In the genomic region with DNA sequence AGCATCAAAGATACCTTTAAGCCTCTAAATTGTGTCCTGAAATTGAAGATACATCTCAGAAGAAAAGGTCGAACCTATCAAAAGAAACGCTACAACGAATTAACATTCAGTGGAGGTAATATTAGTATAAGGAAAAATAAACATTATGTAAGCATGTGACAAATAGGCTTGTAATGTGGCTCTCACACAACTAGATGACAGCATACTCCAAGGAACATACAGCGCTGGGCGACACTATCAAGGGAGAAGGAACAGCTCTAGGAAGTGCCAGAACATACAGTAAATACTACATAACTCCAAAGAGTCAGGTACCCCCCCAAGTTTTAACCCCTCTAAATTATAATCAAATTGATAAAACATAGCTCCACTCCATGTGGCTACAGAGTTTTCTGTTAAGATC, we compare ENCODE assay signal across 8 cellular contexts.
DNase-seq lines count a peak whose midpoint lies in the region; ATAC-seq and TF ChIP-seq lines count a peak whose summit lies in the region.

No MANE protein-coding gene starts in this region.

- no peak overlapping the region for H3K27ac ChIP-seq in Karpas-422 (ENCODE audit: low read length)

- DNase-seq in COLO668 (lab: John Stamatoyannopoulos, UW; ENCODE audit: unreplicated experiment) (peak; percentile 23), Karpas-422 (peak; percentile 48), NT2/D1 (ENCODE audit: low read depth, low spot score) (peak; percentile 28), retinal pigment epithelial cell (ENCODE audit: low read depth) (no peak), T-helper 1 cell (no peak), ureter (ENCODE audit: low spot score) (no peak)
- DNase-seq in stimulated activated CD4-positive, alpha-beta T cell treated with anti-CD3 and anti-CD28 coated beads, Interleukin-12 subunit alpha, Interleukin-12 subunit beta, amount 100 ng/mL, for 4 hours, result no peak

- peak; percentile 90 for ATAC-seq in esophagus mucosa

- H3K9me3 ChIP-seq in Karpas-422 (ENCODE audit: low read length) (no peaks in the 10 kb centered on the region), NT2/D1 (ENCODE audit: insufficient read depth, low read length) (no peaks in the 10 kb centered on the region)

- H3K4me2 ChIP-seq in Karpas-422 (ENCODE audit: low read depth, low read length, poor library complexity, severe bottlenecking), result no peak overlapping the region

- H3K4me1 ChIP-seq in Karpas-422 (ENCODE audit: low read length) (peaks cover 24% of the 10 kb centered on the region), NT2/D1 (ENCODE audit: insufficient read depth, insufficient read length) (no peaks in the 10 kb centered on the region)

- H3K27me3 ChIP-seq in Karpas-422 (ENCODE audit: low read length) (no peaks in the 10 kb centered on the region), NT2/D1 (ENCODE audit: insufficient read depth, insufficient read length) (no peaks in the 10 kb centered on the region)

- no peaks in the 10 kb centered on the region for H4K20me1 ChIP-seq in Karpas-422 (ENCODE audit: insufficient read depth, low read depth, low read length)

- H3K79me2 ChIP-seq in Karpas-422 (ENCODE audit: low read length), result no peaks in the 10 kb centered on the region

- no peaks in the 10 kb centered on the region for H3K9me2 ChIP-seq in Karpas-422 (replicated peaks; ENCODE audit: insufficient read depth, low read length)

- no peak overlapping the region for H2AFZ ChIP-seq in Karpas-422 (ENCODE audit: low read length)

- H3K4me3 ChIP-seq in Karpas-422 (ENCODE audit: low read length) (no peak overlapping the region), NT2/D1 (ENCODE audit: insufficient read length, low read depth) (no peak overlapping the region), retinal pigment epithelial cell (ENCODE audit: low read length) (no peak overlapping the region)

- H3K36me3 ChIP-seq in Karpas-422 (ENCODE audit: insufficient read depth, low read length) (no peaks in the 10 kb centered on the region), NT2/D1 (ENCODE audit: insufficient read depth, insufficient read length, low read length) (no peaks in the 10 kb centered on the region)

- peak; percentile 46 for TF ChIP-seq CTCF in retinal pigment epithelial cell (conservative IDR thresholded peaks at IDR 0.05; ENCODE audit: low read depth, low read length)

- H3K9ac ChIP-seq in Karpas-422 (ENCODE audit: low read length) (no peak overlapping the region), NT2/D1 (ENCODE audit: insufficient read length, low read depth) (no peak overlapping the region)

Comparison
In these comparisons a context has a peak if more than half of its experiments do, and no peak if none do; other contexts are left out.
1. DNase-seq: peak in COLO668 (single experiment), Karpas-422 (single experiment) and NT2/D1 (single experiment); none in retinal pigment epithelial cell (single experiment), stimulated activated CD4-positive, alpha-beta T cell treated with anti-CD3 and anti-CD28 coated beads, Interleukin-12 subunit alpha, Interleukin-12 subunit beta, amount 100 ng/mL, for 4 hours (single experiment), T-helper 1 cell (0 of 5) and ureter (single experiment).